In the genomic region with DNA sequence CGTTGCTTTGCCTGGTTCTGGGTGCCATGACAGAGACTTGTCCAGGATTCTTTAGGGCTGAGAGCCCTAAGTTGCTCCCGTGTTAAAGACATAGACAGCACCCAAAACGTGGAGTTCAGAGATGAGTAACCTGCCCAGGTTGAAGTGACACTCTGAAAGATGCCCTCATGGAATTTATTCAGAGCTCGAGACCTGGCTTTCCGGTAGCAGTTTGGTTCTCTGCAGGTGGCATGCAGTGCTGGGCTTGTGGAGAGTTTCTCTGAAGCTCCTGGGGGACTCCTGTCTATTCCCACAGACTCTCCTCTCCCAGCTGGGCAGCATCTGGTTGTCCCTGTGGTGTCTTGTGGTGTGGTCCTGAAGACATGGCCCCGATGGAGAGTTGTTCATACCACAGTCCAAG, we compare ENCODE assay signal across 20 cellular contexts.
A peak's percentile ranks its signal among the peaks of the same experiment; 100 is the strongest.
DNase-seq lines count a peak whose midpoint lies in the region; ATAC-seq and TF ChIP-seq lines count a peak whose summit lies in the region.
"Had no signal": no experiment of that assay in that cellular context is flagged by ENCODE, and none has a peak within 500 bp of the region (broad histone marks: within the 10 kb centered on the region; RNA-seq: fewer than 3 reads in every experiment).

No MANE protein-coding gene starts in this region.

- H3K27ac ChIP-seq in endodermal cell (ENCODE audit: low read depth, low read length) (no peak overlapping the region), trophoblast cell (ENCODE audit: low read depth, low read length) (no peak overlapping the region)
- H3K27ac ChIP-seq: 22Rv1, BLaER1, C4-2B had no signal

- H3K27me3 ChIP-seq in endodermal cell (ENCODE audit: control insufficient read depth, insufficient read depth, low read length, poor library complexity, severe bottlenecking) (no peaks in the 10 kb centered on the region), trophoblast cell (ENCODE audit: insufficient read depth, low read length) (no peaks in the 10 kb centered on the region)
- H3K27me3 ChIP-seq: BLaER1 had no signal

- H4K12ac ChIP-seq in trophoblast cell (ENCODE audit: low read depth, low read length), result no peak overlapping the region

- H3K9me3 ChIP-seq in endodermal cell (ENCODE audit: control insufficient read depth, low read length) (no peaks in the 10 kb centered on the region), trophoblast cell (ENCODE audit: insufficient read depth, low read depth, low read length) (no peaks in the 10 kb centered on the region)
- H3K9me3 ChIP-seq: BLaER1, Caco-2, HAP-1 had no signal

- H3K23ac ChIP-seq in trophoblast cell (ENCODE audit: low read length), result no peak overlapping the region

- H2AFZ ChIP-seq in trophoblast cell (ENCODE audit: insufficient read depth, low read length, poor library complexity), result no peak overlapping the region

- CTCF ChIA-PET in activated CD8-positive, alpha-beta memory T cell treated with anti-CD3 and anti-CD28 coated beads, Interleukin-2, amount 10 ng/mL, durations not matched to agents 7 days and 5 days (lab: Charles Lee), result no interaction called here

- H3K27me3 Mint-ChIP-seq in activated CD8-positive, alpha-beta memory T cell treated with anti-CD3 and anti-CD28 coated beads, Interleukin-2, amount 10 ng/mL, durations not matched to agents 7 days and 5 days, result peaks cover 2% of the 10 kb centered on the region
- H3K27me3 Mint-ChIP-seq in endodermal cell (ENCODE audit: insufficient read depth), result peaks cover 3% of the 10 kb centered on the region
- H3K27me3 Mint-ChIP-seq: CD4-positive, CD25-positive, alpha-beta regulatory T cell had no signal

- H3K4me2 ChIP-seq in trophoblast cell (ENCODE audit: low read length), result no peak overlapping the region
- H3K4me2 ChIP-seq: BLaER1 had no signal

- no peak for TF ChIP-seq POLR2A in GM18505 (IDR thresholded peaks at IDR 0.05; ENCODE audit: borderline replicate concordance, extremely low read depth, insufficient read depth, insufficient read length)

- H3K4me3 ChIP-seq in endodermal cell (ENCODE audit: low read length) (no peak overlapping the region), trophoblast cell (ENCODE audit: low read depth, low read length) (no peak overlapping the region)
- H3K4me3 ChIP-seq: BLaER1, HAP-1 had no signal

- peaks cover 7% of the 10 kb centered on the region for H3K79me1 ChIP-seq in trophoblast cell (ENCODE audit: low read length)

- H3K4me1 ChIP-seq in endodermal cell (ENCODE audit: control insufficient read depth, insufficient read depth, low read length) (no peaks in the 10 kb centered on the region), trophoblast cell (ENCODE audit: control insufficient read depth in 1 of 2, insufficient read depth in 2 of 2, low read length in 2 of 2) (peaks cover 11 to 17% of the 10 kb centered on the region in 2 experiments)
- H3K4me1 ChIP-seq: BLaER1, Caco-2, HAP-1 had no signal

- no peaks in the 10 kb centered on the region for H3K9me3 Mint-ChIP-seq in activated CD8-positive, alpha-beta memory T cell treated with anti-CD3 and anti-CD28 coated beads, Interleukin-2, amount 10 ng/mL, durations not matched to agents 7 days and 5 days (ENCODE audit: low read depth)
- no peaks in the 10 kb centered on the region for H3K9me3 Mint-ChIP-seq in endodermal cell
- H3K9me3 Mint-ChIP-seq: CD4-positive, CD25-positive, alpha-beta regulatory T cell; CD8-positive, alpha-beta T cell had no signal

- no peak overlapping the region for H3K4me3 Mint-ChIP-seq in activated CD8-positive, alpha-beta memory T cell treated with anti-CD3 and anti-CD28 coated beads, Interleukin-2, amount 10 ng/mL, durations not matched to agents 7 days and 5 days
- no peak overlapping the region for H3K4me3 Mint-ChIP-seq in endodermal cell
- H3K4me3 Mint-ChIP-seq: B cell; CD4-positive, CD25-positive, alpha-beta regulatory T cell; CD8-positive, alpha-beta T cell; HFFc6 had no signal

- no peak for ATAC-seq in activated CD8-positive, alpha-beta memory T cell treated with anti-CD3 and anti-CD28 coated beads, Interleukin-2, amount 10 ng/mL, durations not matched to agents 7 days and 5 days
- ATAC-seq in GM18505 (IDR thresholded peaks at IDR 0.05; ENCODE audit: unreplicated experiment) (no peak), GM19467 (IDR thresholded peaks at IDR 0.05; ENCODE audit: unreplicated experiment) (no peak)
- ATAC-seq: CD8-positive, alpha-beta T cell had no signal

- H3K4ac ChIP-seq in trophoblast cell (ENCODE audit: low read depth, low read length), result no peak overlapping the region

- no peak overlapping the region for H3K18ac ChIP-seq in trophoblast cell (ENCODE audit: low read length)

- no peaks in the 10 kb centered on the region for H3K36me3 Mint-ChIP-seq in activated CD8-positive, alpha-beta memory T cell treated with anti-CD3 and anti-CD28 coated beads, Interleukin-2, amount 10 ng/mL, durations not matched to agents 7 days and 5 days
- no peaks in the 10 kb centered on the region for H3K36me3 Mint-ChIP-seq in endodermal cell (ENCODE audit: low read depth)
- H3K36me3 Mint-ChIP-seq: CD4-positive, CD25-positive, alpha-beta regulatory T cell; CD8-positive, alpha-beta T cell had no signal

- H3K4me1 Mint-ChIP-seq in activated CD8-positive, alpha-beta memory T cell treated with anti-CD3 and anti-CD28 coated beads, Interleukin-2, amount 10 ng/mL, durations not matched to agents 7 days and 5 days, result no peaks in the 10 kb centered on the region
- H3K4me1 Mint-ChIP-seq in endodermal cell, result peaks cover 27% of the 10 kb centered on the region
- H3K4me1 Mint-ChIP-seq: B cell; CD4-positive, CD25-positive, alpha-beta regulatory T cell had no signal

- H2BK120ac ChIP-seq in trophoblast cell (ENCODE audit: insufficient read depth, low read length, poor library complexity), result no peak overlapping the region

- H2AK5ac ChIP-seq in trophoblast cell (ENCODE audit: low read length), result no peak overlapping the region

- no peak overlapping the region for H4K91ac ChIP-seq in trophoblast cell (ENCODE audit: low read depth, low read length)

- 75 to 84% methylated on average over 4 to 6 of the region's 6 CpGs for WGBS in endodermal cell (ENCODE audit: insufficient coverage in 1 of 2, insufficient read length in 1 of 2), 2 experiments
- WGBS in trophoblast cell (ENCODE audit: extremely low coverage, insufficient coverage, insufficient read length), result no CpG with 5 or more reads among the region's 6 CpGs

- no peak overlapping the region for H4K8ac ChIP-seq in trophoblast cell (ENCODE audit: low read depth, low read length)

- no peak overlapping the region for H2BK5ac ChIP-seq in trophoblast cell (ENCODE audit: low read depth, low read length, poor library complexity)

- peak; percentile 49 for DNase-seq in activated CD8-positive, alpha-beta memory T cell treated with anti-CD3 and anti-CD28 coated beads for 24 hours
- no peak for DNase-seq in activated CD8-positive, alpha-beta memory T cell treated with anti-CD3 and anti-CD28 coated beads, Interleukin-2, amount 10 ng/mL, durations not matched to agents 7 days and 5 days
- peak; percentile 41 for DNase-seq in endodermal cell
- DNase-seq in trophoblast cell, result no peak
- no peak for DNase-seq in activated naive CD4-positive, alpha-beta T cell treated with anti-CD3 and anti-CD28 coated beads, Interleukin-2, amount 50 U/mL, for 16 hours
- DNase-seq in stimulated activated CD4-positive, alpha-beta T cell treated with anti-CD3 and anti-CD28 coated beads, Interleukin-2, amount 100 ng/mL, for 24 hours, result no peak
- DNase-seq: Caco-2; CD4-positive, CD25-positive, alpha-beta regulatory T cell; CD8-positive, alpha-beta T cell; DMS153; DND-41; GOT3; HFFc6 had no signal

- H3K79me2 ChIP-seq in trophoblast cell (ENCODE audit: control insufficient read depth, insufficient read depth, low read length, poor library complexity), result no peaks in the 10 kb centered on the region

- H3K27ac Mint-ChIP-seq in activated CD8-positive, alpha-beta memory T cell treated with anti-CD3 and anti-CD28 coated beads, Interleukin-2, amount 10 ng/mL, durations not matched to agents 7 days and 5 days, result no peak overlapping the region
- no peak overlapping the region for H3K27ac Mint-ChIP-seq in endodermal cell
- H3K27ac Mint-ChIP-seq: B cell; CD8-positive, alpha-beta T cell; HFFc6 had no signal

- no peaks in the 10 kb centered on the region for H3K36me3 ChIP-seq in endodermal cell (ENCODE audit: control insufficient read depth, insufficient read depth, low read length)
- H3K36me3 ChIP-seq in trophoblast cell (ENCODE audit: control insufficient read depth in 1 of 2, insufficient read depth in 2 of 2, low read length in 2 of 2), result no peaks in the 10 kb centered on the region
- H3K36me3 ChIP-seq: BLaER1, HAP-1 had no signal

- TF ChIP-seq CTCF in endodermal cell (conservative IDR thresholded peaks at IDR 0.05), result no peak

- H2BK12ac ChIP-seq in trophoblast cell (ENCODE audit: low read length), result peak overlapping the region; percentile 1

- H3K9ac ChIP-seq in endodermal cell (ENCODE audit: extremely low read depth, low read length, poor library complexity, severe bottlenecking) (no peak overlapping the region), trophoblast cell (ENCODE audit: low read length) (no peak overlapping the region)
- H3K9ac ChIP-seq: BLaER1 had no signal

- no peak overlapping the region for H3K14ac ChIP-seq in trophoblast cell (ENCODE audit: low read length)

Comparison
In these comparisons a context has a peak if more than half of its experiments do, and no peak if none do; other contexts are left out.
1. DNase-seq: peak in activated CD8-positive, alpha-beta memory T cell treated with anti-CD3 and anti-CD28 coated beads for 24 hours (single experiment) and endodermal cell (single experiment); none in activated CD8-positive, alpha-beta memory T cell treated with anti-CD3 and anti-CD28 coated beads, Interleukin-2, amount 10 ng/mL, durations not matched to agents 7 days and 5 days (single experiment), trophoblast cell (0 of 2), activated naive CD4-positive, alpha-beta T cell treated with anti-CD3 and anti-CD28 coated beads, Interleukin-2, amount 50 U/mL, for 16 hours (single experiment) and stimulated activated CD4-positive, alpha-beta T cell treated with anti-CD3 and anti-CD28 coated beads, Interleukin-2, amount 100 ng/mL, for 24 hours (0 of 2).